13 cellular contexts compared by ENCODE assay signal in genomic region chr7:16811555-16811954, GRCh38. TPM values are rescaled to one million over a fixed set of nuclear protein-coding genes. Genes with fewer than 3 reads are reported as not detected.
DNase-seq lines count a peak whose midpoint lies in the region; ATAC-seq and TF ChIP-seq lines count a peak whose summit lies in the region.
"Had no signal": no experiment of that assay in that cellular context is flagged by ENCODE, and none has a peak within 500 bp of the region (broad histone marks: within the 10 kb centered on the region; RNA-seq: fewer than 3 reads in every experiment).

No MANE protein-coding gene starts in this region.

- WGBS in smooth muscle cell (ENCODE audit: low lambda C conversion rate): 30% methylated on average over 2 of the region's 2 CpGs

- no peak for TF ChIP-seq CTCF in smooth muscle cell (IDR thresholded peaks at IDR 0.05; ENCODE audit: borderline replicate concordance, insufficient read depth, poor library complexity, severe bottlenecking)

- H3K4me3 ChIP-seq in SJSA1 (no peak overlapping the region), smooth muscle cell (no peak overlapping the region)
- H3K4me3 ChIP-seq: K562 had no signal

- DNase-seq in DMS53 (lab: John Stamatoyannopoulos, UW) (peak; percentile 39), DMS53 treated with DMSO at 0.1 percent for 48 hours (lab: John Stamatoyannopoulos, UW; ENCODE audit: unreplicated experiment) (no peak), SJSA1 (ENCODE audit: low read depth in 1 of 2, low spot score in 2 of 2) (peak in 1 of 2 experiments; percentile 57), fibroblast of peridontal ligament (ENCODE audit: extremely low read depth) (peak; percentile 49), smooth muscle cell (lab: John Stamatoyannopoulos, UW; ENCODE audit: unreplicated experiment) (no peak), DMS153 treated with DMSO at 0.1 percent for 48 hours (lab: John Stamatoyannopoulos, UW; ENCODE audit: unreplicated experiment) (no peak), cardiac septum (ENCODE audit: low spot score) (no peak)
- DNase-seq: activated CD4-positive, CD25-positive, alpha-beta regulatory T cell treated with anti-CD3 and anti-CD28 coated beads, Interleukin-2, amount 50 U/mL, for 72 hours; naive thymus-derived CD8-positive, alpha-beta T cell; NCI-H226; SHP77 treated with DMSO at 0.1 percent for 48 hours had no signal

- no peak overlapping the region for H3K4me2 ChIP-seq in smooth muscle cell

- no peak overlapping the region for H3K9ac ChIP-seq in smooth muscle cell (ENCODE audit: low read depth)

- H3K27ac ChIP-seq in SJSA1 (0 out of 2 replicates have a peak overlapping the region, but pooled peaks have one; percentile 9), smooth muscle cell (ENCODE audit: low read depth) (peak overlapping the region; percentile 29)

- no peaks in the 10 kb centered on the region for H3K27me3 ChIP-seq in SJSA1 (replicated peaks)
- no peaks in the 10 kb centered on the region for H3K27me3 ChIP-seq in smooth muscle cell (ENCODE audit: low read depth)

- intact Hi-C loops in cardiac septum (cut with DNase I): no loop called here

- no peaks in the 10 kb centered on the region for H3K79me2 ChIP-seq in smooth muscle cell (ENCODE audit: low read depth)

- no peaks in the 10 kb centered on the region for H4K20me1 ChIP-seq in smooth muscle cell (ENCODE audit: low read depth)

- H3K36me3 ChIP-seq in SJSA1 (no peaks in the 10 kb centered on the region), smooth muscle cell (ENCODE audit: low read depth) (no peaks in the 10 kb centered on the region)

- H3K9me3 ChIP-seq in SJSA1 (replicated peaks): no peaks in the 10 kb centered on the region
- no peaks in the 10 kb centered on the region for H3K9me3 ChIP-seq in smooth muscle cell (replicated peaks; ENCODE audit: low read depth)

- ATAC-seq in HG03159 (IDR thresholded peaks at IDR 0.05; ENCODE audit: unreplicated experiment): no peak
- ATAC-seq: K562; naive thymus-derived CD8-positive, alpha-beta T cell had no signal

- H2AFZ ChIP-seq in smooth muscle cell (ENCODE audit: low read depth): no peak overlapping the region

- H3K4me1 ChIP-seq in SJSA1 (replicated peaks) (peaks cover 10% of the 10 kb centered on the region), smooth muscle cell (ENCODE audit: low read depth) (no peaks in the 10 kb centered on the region)

- no peaks in the 10 kb centered on the region for H3F3A ChIP-seq in smooth muscle cell (ENCODE audit: low read depth)

RNA-seq across cellular contexts. Expression of gene AGR2, which starts 6.8 kb away (rescaled TPM):
- total RNA-seq in SJSA1 (2014; rRNA removed; shearing (Covaris generic)): not detected in 2 replicates
- total RNA-seq in smooth muscle cell (10.6 and 25.0 TPM in 2 replicates), cardiac septum (not detected)
- 1.2 and 20.6 TPM in 2 replicates for polyA plus RNA-seq in smooth muscle cell
- total RNA-seq: naive thymus-derived CD8-positive, alpha-beta T cell had no signal
- polyA plus RNA-seq: K562; naive thymus-derived CD8-positive, alpha-beta T cell had no signal

RNA-seq across cellular contexts. Expression of gene TSPAN13, which starts 58.0 kb away (rescaled TPM):
- total RNA-seq in SJSA1 (2014; rRNA removed; shearing (Covaris generic)): 57.9 and 64.3 TPM in 2 replicates
- total RNA-seq in smooth muscle cell (128 and 142 TPM in 2 replicates), cardiac septum (13.5 TPM)
- polyA plus RNA-seq in smooth muscle cell: 103 and 116 TPM in 2 replicates

Comparison
In these comparisons a context has a peak if more than half of its experiments do, and no peak if none do; other contexts are left out.
1. DNase-seq: peak in DMS53 (single experiment) and fibroblast of peridontal ligament (single experiment); none in DMS53 treated with DMSO at 0.1 percent for 48 hours (single experiment), smooth muscle cell (single experiment), DMS153 treated with DMSO at 0.1 percent for 48 hours (single experiment) and cardiac septum (single experiment).
2. RNA of gene AGR2, which starts 6.8 kb away (total RNA-seq): 10.6 to 25.0 TPM in smooth muscle cell; not detected in SJSA1 and not detected in cardiac septum (single experiment); every median in the first group is over 10 times any median in the second.